Comparison of ENCODE assay signal across 8 cellular contexts in the genomic region with DNA sequence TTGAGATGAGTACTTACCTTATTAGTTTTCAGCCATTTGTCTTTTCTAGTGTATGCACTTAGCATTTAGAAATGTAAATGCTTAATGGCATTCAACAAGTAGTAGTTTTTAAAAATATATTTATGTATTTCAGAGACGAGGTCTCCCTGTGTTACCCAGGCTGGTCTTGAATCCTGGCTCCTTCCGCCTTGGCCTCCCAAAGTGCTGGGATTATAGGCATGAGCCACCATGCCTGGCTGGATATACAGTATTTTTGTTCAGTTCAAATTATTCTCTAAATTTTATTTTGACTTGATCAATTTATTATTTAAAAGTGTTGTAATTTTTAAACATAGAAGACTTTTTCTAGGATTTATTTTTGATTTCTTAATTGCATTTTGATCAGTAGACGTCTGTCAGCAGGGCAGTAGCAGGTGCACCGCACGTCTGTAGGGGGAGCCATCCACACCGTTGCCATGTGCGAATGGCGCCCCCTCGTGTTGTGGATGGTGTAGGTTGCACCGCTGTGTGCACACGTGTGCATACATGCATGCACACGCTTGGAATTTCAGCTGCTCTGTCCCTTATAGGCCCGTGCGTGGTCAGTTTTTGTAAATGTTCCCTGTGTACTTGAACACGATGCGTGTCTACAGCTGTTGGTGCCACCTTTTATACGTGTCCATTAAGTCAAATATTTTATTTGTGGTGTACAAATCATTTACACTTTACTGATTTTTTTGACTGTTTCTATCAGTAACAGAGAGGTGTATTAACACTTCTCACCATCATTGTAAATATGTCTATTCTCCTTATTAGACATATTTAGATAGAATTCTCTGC. TPM values are rescaled to one million over a fixed set of nuclear protein-coding genes. Genes with fewer than 3 reads are reported as not detected.
A peak's percentile ranks its signal among the peaks of the same experiment; 100 is the strongest.
DNase-seq lines count a peak whose midpoint lies in the region; ATAC-seq, FAIRE-seq and TF ChIP-seq lines count a peak whose summit lies in the region.

No MANE protein-coding gene starts in this region.

- TF ChIP-seq POLR2A in A549 (IDR thresholded peaks at IDR 0.05; ENCODE audit: low read length): no peak

- no peaks in the 10 kb centered on the region for H3K27me3 Mint-ChIP-seq in naive thymus-derived CD8-positive, alpha-beta T cell

- H3K9me3 ChIP-seq in A549 (peaks cover 5% of the 10 kb centered on the region; the same call in 1 of the 3 replicates), PC-3 (ENCODE audit: low read length) (no peaks in the 10 kb centered on the region)

- no peaks in the 10 kb centered on the region for H3F3A ChIP-seq in PC-3 (ENCODE audit: low read length, unreplicated experiment)

- no TSS peak for BruUV-seq in PC-3 (replicated peaks; lab: Mats Ljungman, UMichigan)

- H3K36me3 ChIP-seq in PC-3 (ENCODE audit: low read depth, low read length): no peaks in the 10 kb centered on the region; the same call in 1 of the 2 replicates

- TF ChIP-seq CTCF in A549 (IDR thresholded peaks at IDR 0.05) (peak; percentile 100), PC-3 (conservative IDR thresholded peaks at IDR 0.05; ENCODE audit: low read depth, low read length) (peak; percentile 100)

- TF ChIP-seq RAD21 in A549 (conservative IDR thresholded peaks at IDR 0.05 in 1 of 2, IDR thresholded peaks at IDR 0.05 in 1 of 2) (peak; percentile 99), Ishikawa (IDR thresholded peaks at IDR 0.05; ENCODE audit: low read depth) (peak; percentile 95)

- CTCF ChIA-PET in A549 (lab: Yijun Ruan, JAX): interaction anchor here (0.5 to 8.1 kb wide), 87 partner anchors 9 to 578 kb away, joined by 3 to 73 read pairs (median 4); a partner anchor contains a TSS
- CTCF ChIA-PET in PC-3 (lab: Charles Lee): interaction anchor here (0.6 to 1.5 kb wide), 2 partner anchors 102 to 148 kb away, joined by 4 to 8 read pairs; no protein-coding TSS in a partner anchor

- peaks cover 8% of the 10 kb centered on the region; the same call in 1 of the 2 replicates for H4K20me1 ChIP-seq in PC-3 (ENCODE audit: low read length)

- DNase-seq in A549 (ENCODE audit: low read depth in 1 of 2, low spot score in 1 of 2) (peak; percentile 95), PC-3 (peak; percentile 98), activated T-cell treated with anti-CD3 and anti-CD28 coated beads for 4 hours (peak; percentile 94)
- peak; percentile 71 to 93 (median 87) for DNase-seq in naive thymus-derived CD8-positive, alpha-beta T cell
- peak; percentile 93 to 94 for DNase-seq in stimulated activated effector memory CD8-positive, alpha-beta T cell treated with anti-CD3 and anti-CD28 coated beads, Interleukin-12 subunit alpha, Interleukin-12 subunit beta, amount 100 ng/mL, for 72 hours (ENCODE audit: low spot score in 2 of 2)

- 9% methylated on average over 17 of the region's 17 CpGs for WGBS in A549 (ENCODE audit: missing lambda C conversion rate)

- H3K9ac ChIP-seq in PC-3 (ENCODE audit: low read length): no peak overlapping the region

- H3K4me3 Mint-ChIP-seq in naive thymus-derived CD8-positive, alpha-beta T cell: no peak overlapping the region
- no peak overlapping the region for H3K4me3 Mint-ChIP-seq in stimulated activated effector memory CD8-positive, alpha-beta T cell treated with anti-CD3 and anti-CD28 coated beads, Interleukin-12 subunit alpha, Interleukin-12 subunit beta, amount 100 ng/mL, for 72 hours

- peak overlapping the region; percentile 34; the same call in 1 of the 2 replicates for H2AFZ ChIP-seq in PC-3 (ENCODE audit: low read length)

- ATAC-seq in A549: peak; percentile 99 to 100
- ATAC-seq in GM18909 (IDR thresholded peaks at IDR 0.05; ENCODE audit: poor library complexity, unreplicated experiment): peak; percentile 71
- ATAC-seq in PC-3: peak; percentile 99
- peak; percentile 100 for ATAC-seq in esophagus mucosa
- peak; percentile 100 for ATAC-seq in naive thymus-derived CD8-positive, alpha-beta T cell
- ATAC-seq in stimulated activated effector memory CD8-positive, alpha-beta T cell treated with anti-CD3 and anti-CD28 coated beads, Interleukin-12 subunit alpha, Interleukin-12 subunit beta, amount 100 ng/mL, for 72 hours: peak; percentile 100

- peak; percentile 85 for FAIRE-seq in A549 (lab: Jason Lieb, UNC)

- peaks cover 4 to 16% (median 7%) of the 10 kb centered on the region in 3 donors for H3K36me3 Mint-ChIP-seq in naive thymus-derived CD8-positive, alpha-beta T cell
- peaks cover under 1% of the 10 kb centered on the region for H3K36me3 Mint-ChIP-seq in stimulated activated effector memory CD8-positive, alpha-beta T cell treated with anti-CD3 and anti-CD28 coated beads, Interleukin-12 subunit alpha, Interleukin-12 subunit beta, amount 100 ng/mL, for 72 hours

- peak overlapping the region in 1 of 10 donors; percentile 20 for H3K27ac Mint-ChIP-seq in naive thymus-derived CD8-positive, alpha-beta T cell
- no peak overlapping the region for H3K27ac Mint-ChIP-seq in stimulated activated effector memory CD8-positive, alpha-beta T cell treated with anti-CD3 and anti-CD28 coated beads, Interleukin-12 subunit alpha, Interleukin-12 subunit beta, amount 100 ng/mL, for 72 hours

- H3K4me3 ChIP-seq in A549 (no peak overlapping the region), PC-3 (ENCODE audit: low read length) (no peak overlapping the region)

- H3K9me2 ChIP-seq in PC-3 (replicated peaks; ENCODE audit: low read length): no peaks in the 10 kb centered on the region

- peaks cover 0 to 2% (median 0%) of the 10 kb centered on the region in 9 donors for H3K9me3 Mint-ChIP-seq in naive thymus-derived CD8-positive, alpha-beta T cell
- no peaks in the 10 kb centered on the region for H3K9me3 Mint-ChIP-seq in stimulated activated effector memory CD8-positive, alpha-beta T cell treated with anti-CD3 and anti-CD28 coated beads, Interleukin-12 subunit alpha, Interleukin-12 subunit beta, amount 100 ng/mL, for 72 hours

- H3K4me1 ChIP-seq in A549 (no peaks in the 10 kb centered on the region), PC-3 (ENCODE audit: insufficient read depth, low read length) (no peaks in the 10 kb centered on the region)

- peaks cover 8 to 33% (median 26%) of the 10 kb centered on the region in 4 donors for H3K4me1 Mint-ChIP-seq in naive thymus-derived CD8-positive, alpha-beta T cell
- peaks cover 24% of the 10 kb centered on the region for H3K4me1 Mint-ChIP-seq in stimulated activated effector memory CD8-positive, alpha-beta T cell treated with anti-CD3 and anti-CD28 coated beads, Interleukin-12 subunit alpha, Interleukin-12 subunit beta, amount 100 ng/mL, for 72 hours

- POLR2A ChIA-PET in A549 (lab: Yijun Ruan, JAX) (interaction anchor here (1.0 kb wide), 1 partner anchor 120 kb away, joined by 5 read pairs; no protein-coding TSS in a partner anchor), PC-3 (lab: Charles Lee; ENCODE audit: unreplicated experiment) (no interaction called here)
- POLR2A ChIA-PET in naive thymus-derived CD8-positive, alpha-beta T cell (lab: Charles Lee): no interaction called here

- no peaks in the 10 kb centered on the region for H3K27me3 ChIP-seq in PC-3 (ENCODE audit: low read length)

- H3K4me2 ChIP-seq in A549: no peak overlapping the region
- H3K4me2 ChIP-seq in PC-3 (ENCODE audit: low read length): no peak overlapping the region

- peaks cover 81% of the 10 kb centered on the region for H3K79me2 ChIP-seq in PC-3 (ENCODE audit: low read length)

- H3K27ac ChIP-seq in A549 (no peak overlapping the region), PC-3 (ENCODE audit: low read length) (no peak overlapping the region)

- intact Hi-C loops in PC-3 (cut with micrococcal nuclease): loop anchor here (1.0 to 2.0 kb wide), 2 partner anchors 100 to 148 kb away; no protein-coding TSS in a partner anchor

- TF ChIP-seq EP300 in A549 (IDR thresholded peaks at IDR 0.05) (no peak), Ishikawa (IDR thresholded peaks at IDR 0.05; ENCODE audit: borderline replicate concordance) (no peak)

TF ChIP-seq in A549, 52 proteins besides CTCF, POLR2A, EP300 and RAD21 (continues in another document):
- TF ChIP-seq, protein P1, sequence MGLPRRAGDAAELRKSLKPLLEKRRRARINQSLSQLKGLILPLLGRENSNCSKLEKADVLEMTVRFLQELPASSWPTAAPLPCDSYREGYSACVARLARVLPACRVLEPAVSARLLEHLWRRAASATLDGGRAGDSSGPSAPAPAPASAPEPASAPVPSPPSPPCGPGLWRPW (IDR thresholded peaks at IDR 0.05): no peak

TF ChIP-seq in Ishikawa, 13 proteins besides CTCF, POLR2A, EP300 and RAD21 (continues in another document):
- no peak for TF ChIP-seq EGR1 (IDR thresholded peaks at IDR 0.05)
- peak; percentile 37; the same call in 1 of the 2 replicates for TF ChIP-seq TCF12 (IDR thresholded peaks at IDR 0.05; ENCODE audit: low read depth)
- 0 out of 2 replicates have a peak, but pooled peaks have one; percentile 23 for TF ChIP-seq CREB1 (IDR thresholded peaks at IDR 0.05; ENCODE audit: low read depth)
- TF ChIP-seq, protein P2, sequence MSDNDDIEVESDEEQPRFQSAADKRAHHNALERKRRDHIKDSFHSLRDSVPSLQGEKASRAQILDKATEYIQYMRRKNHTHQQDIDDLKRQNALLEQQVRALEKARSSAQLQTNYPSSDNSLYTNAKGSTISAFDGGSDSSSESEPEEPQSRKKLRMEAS (IDR thresholded peaks at IDR 0.05): peak; percentile 93
- TF ChIP-seq, protein P3, sequence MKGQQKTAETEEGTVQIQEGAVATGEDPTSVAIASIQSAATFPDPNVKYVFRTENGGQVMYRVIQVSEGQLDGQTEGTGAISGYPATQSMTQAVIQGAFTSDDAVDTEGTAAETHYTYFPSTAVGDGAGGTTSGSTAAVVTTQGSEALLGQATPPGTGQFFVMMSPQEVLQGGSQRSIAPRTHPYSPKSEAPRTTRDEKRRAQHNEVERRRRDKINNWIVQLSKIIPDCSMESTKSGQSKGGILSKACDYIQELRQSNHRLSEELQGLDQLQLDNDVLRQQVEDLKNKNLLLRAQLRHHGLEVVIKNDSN (IDR thresholded peaks at IDR 0.05): peak; percentile 75
- no peak for TF ChIP-seq TAF1 (IDR thresholded peaks at IDR 0.05; ENCODE audit: low read depth)
- TF ChIP-seq NFIC (IDR thresholded peaks at IDR 0.05): no peak
- TF ChIP-seq YY1 (IDR thresholded peaks at IDR 0.05; ENCODE audit: low read depth): peak; percentile 58; the same call in 1 of the 2 replicates
- TF ChIP-seq TEAD4 (IDR thresholded peaks at IDR 0.05): peak; percentile 71
- no peak for TF ChIP-seq CEBPB (IDR thresholded peaks at IDR 0.05)
- no peak for TF ChIP-seq FOXM1 (IDR thresholded peaks at IDR 0.05; ENCODE audit: borderline replicate concordance, low read depth)

RNA-seq across cellular contexts. Expression of a gene that starts 30.6 kb away (rescaled TPM):
- polyA plus RNA-seq in A549 (2011; rRNA removed) (10.8 and 11.1 TPM in 2 replicates), A549 (2017; fragmentation: RNase III; extraction: RNeasy Plus Mini Kit Qiagen cat#74134 plus additional on column Dnase treatment) (27.1 to 27.9 TPM (median 27.1 TPM) in 3 replicates)
- polyA plus RNA-seq in A549 (2012; cell fraction: cytosol; rRNA removed): 18.0 and 19.3 TPM in 2 replicates
- polyA plus RNA-seq in A549 (2012; cell fraction: nucleus; rRNA removed): 47.9 and 53.7 TPM in 2 replicates
- polyA minus RNA-seq in A549 (2011; rRNA and poly(A)+ RNA removed): 30.9 and 48.0 TPM in 2 replicates
- total RNA-seq in PC-3 (2014; rRNA removed) (46.2 and 64.6 TPM in 2 replicates), esophagus mucosa (14.9 TPM)
- 10 to 100 TPM; 53.5 to 53.9 TPM for total RNA-seq in naive thymus-derived CD8-positive, alpha-beta T cell
- polyA plus RNA-seq in naive thymus-derived CD8-positive, alpha-beta T cell: 10 to 100 TPM in 1 of 3 donors, 1 to 10 TPM in 2; 5.3 to 10.2 (median 5.5) TPM
